ENCODE assay signal across 24 cellular contexts in genomic region chr5:97644896-97645295, GRCh38.
"Had no signal": no experiment of that assay in that cellular context is flagged by ENCODE, and none has a peak within 500 bp of the region (broad histone marks: within the 10 kb centered on the region; RNA-seq: fewer than 3 reads in every experiment).

No MANE protein-coding gene starts in this region.

- H3K27ac ChIP-seq: colonic mucosa, coronary artery, dorsolateral prefrontal cortex, epithelial cell of prostate, esophagus muscularis mucosa, esophagus squamous epithelium, foreskin keratinocyte, gastrocnemius medialis, gastroesophageal sphincter, heart left ventricle, heart right ventricle had no signal

- H3K9me3 ChIP-seq: colonic mucosa, esophagus squamous epithelium, gastrocnemius medialis had no signal

- H3K4me3 ChIP-seq: colonic mucosa, coronary artery, dorsolateral prefrontal cortex, esophagus muscularis mucosa, esophagus squamous epithelium, gastrocnemius medialis, gastroesophageal sphincter, heart left ventricle, heart right ventricle had no signal

- ATAC-seq: effector memory CD8-positive, alpha-beta T cell; esophagus mucosa; foreskin keratinocyte; gastrocnemius medialis; gastroesophageal sphincter; heart left ventricle; heart right ventricle had no signal

- H3K36me3 ChIP-seq: colonic mucosa, esophagus muscularis mucosa, esophagus squamous epithelium, gastrocnemius medialis, gastroesophageal sphincter, heart left ventricle, heart right ventricle had no signal

- H3K4me1 ChIP-seq: colonic mucosa, esophagus muscularis mucosa, esophagus squamous epithelium, foreskin keratinocyte, gastrocnemius medialis, gastroesophageal sphincter, heart left ventricle, heart right ventricle had no signal

- DNase-seq: colonic mucosa; cortex of kidney; dermis blood vessel endothelial cell; dorsolateral prefrontal cortex; effector CD4-positive, alpha-beta T cell; effector CD8-positive, alpha-beta T cell; effector memory CD4-positive, alpha-beta T cell; effector memory CD8-positive, alpha-beta T cell; endodermal cell; erythroblast; esophagus squamous epithelium; foreskin fibroblast; foreskin keratinocyte; foreskin melanocyte; gastrocnemius medialis; glutamatergic neuron; head of caudate nucleus; heart left ventricle; heart right ventricle had no signal

- H3K27me3 ChIP-seq: colonic mucosa, dorsolateral prefrontal cortex, esophagus muscularis mucosa, esophagus squamous epithelium, foreskin keratinocyte, gastrocnemius medialis, gastroesophageal sphincter, heart left ventricle, heart right ventricle had no signal
